In genomic region chr4:25320374-25321172, GRCh38 we compare ENCODE assay signal across 9 cellular contexts. TPM values are rescaled to one million over a fixed set of nuclear protein-coding genes. Genes with fewer than 3 reads are reported as not detected.
DNase-seq lines count a peak whose midpoint lies in the region; ATAC-seq, FAIRE-seq and TF ChIP-seq lines count a peak whose summit lies in the region.
"Had no signal": no experiment of that assay in that cellular context is flagged by ENCODE, and none has a peak within 500 bp of the region (broad histone marks: within the 10 kb centered on the region; RNA-seq: fewer than 3 reads in every experiment).

No MANE protein-coding gene starts in this region.

- intact Hi-C loops in A673 (cut with micrococcal nuclease; ENCODE audit: unreplicated experiment): no loop called here

- TF ChIP-seq CTCF in A673 (conservative IDR thresholded peaks at IDR 0.05; ENCODE audit: low read depth, low read length) (no peak), OCI-LY3 (IDR thresholded peaks at IDR 0.05; ENCODE audit: low read depth, low read length) (no peak), choroid plexus epithelial cell (conservative IDR thresholded peaks at IDR 0.05; ENCODE audit: low read depth, low read length) (no peak)

- H3K4me3 ChIP-seq in A673 (ENCODE audit: low read depth, low read length, poor library complexity, severe bottlenecking) (no peak overlapping the region), OCI-LY3 (ENCODE audit: low read length) (no peak overlapping the region), choroid plexus epithelial cell (ENCODE audit: low read depth, low read length) (no peak overlapping the region), small intestine (ENCODE audit: low read depth in 1 of 2, low read length in 2 of 2) (no peak overlapping the region)

- no peaks in the 10 kb centered on the region for H3K79me2 ChIP-seq in OCI-LY3 (ENCODE audit: low read length)

- FAIRE-seq in GM12891 (lab: Jason Lieb, UNC): peak; percentile 33
- no peak for FAIRE-seq in HTR-8/SVneo (lab: Jason Lieb, UNC)
- no peak for FAIRE-seq in small intestine (lab: Jason Lieb, UNC)

- H3K27me3 ChIP-seq in A673 (replicated peaks; ENCODE audit: insufficient read depth, low read depth, low read length, poor library complexity) (no peaks in the 10 kb centered on the region), OCI-LY3 (ENCODE audit: low read depth, low read length) (no peaks in the 10 kb centered on the region), small intestine (ENCODE audit: control insufficient read depth in 2 of 2, insufficient read depth in 2 of 2, low read length in 2 of 2) (no peaks in the 10 kb centered on the region)

- H2AFZ ChIP-seq in OCI-LY3 (ENCODE audit: low read depth, low read length): no peak overlapping the region

- DNase-seq in A673 (ENCODE audit: low spot score) (peak; percentile 22), GM12891 (ENCODE audit: insufficient read length, low spot score) (no peak), choroid plexus epithelial cell (ENCODE audit: low read depth) (peak; percentile 97), DMS153 treated with DMSO at 0.1 percent for 48 hours (lab: John Stamatoyannopoulos, UW; ENCODE audit: unreplicated experiment) (no peak), HTR-8/SVneo (ENCODE audit: insufficient read length, low spot score) (no peak), small intestine (no peak)
- DNase-seq: GOT3 had no signal

- no peaks in the 10 kb centered on the region for H3K9me3 ChIP-seq in A673 (ENCODE audit: low read depth, low read length, poor library complexity, severe bottlenecking)
- H3K9me3 ChIP-seq in OCI-LY3 (ENCODE audit: insufficient read depth, low read length): no peaks in the 10 kb centered on the region
- no peaks in the 10 kb centered on the region for H3K9me3 ChIP-seq in small intestine (ENCODE audit: control insufficient read depth, low read depth)

- no peak overlapping the region for H3K9ac ChIP-seq in OCI-LY3 (ENCODE audit: low read length)

- no peaks in the 10 kb centered on the region for H3K36me3 ChIP-seq in A673 (ENCODE audit: insufficient read depth, low read length, poor library complexity, severe bottlenecking)
- H3K36me3 ChIP-seq in OCI-LY3 (replicated peaks; ENCODE audit: low read depth, low read length): peaks cover 23% of the 10 kb centered on the region
- peaks cover 0 to 2% of the 10 kb centered on the region in 2 donors for H3K36me3 ChIP-seq in small intestine (ENCODE audit: control insufficient read depth in 2 of 2, insufficient read depth in 2 of 2, low read length in 2 of 2)

- H3K4me2 ChIP-seq in OCI-LY3 (ENCODE audit: low read length): peak overlapping the region; percentile 8

- ATAC-seq in HG02571 (IDR thresholded peaks at IDR 0.05; ENCODE audit: unreplicated experiment): no peak

- no peaks in the 10 kb centered on the region for H4K20me1 ChIP-seq in OCI-LY3 (ENCODE audit: insufficient read depth, low read length)

- POLR2A ChIA-PET in A673 (lab: Charles Lee; ENCODE audit: low non-redundant PET): no interaction called here

- no peak overlapping the region for H3K27ac ChIP-seq in A673 (ENCODE audit: low read depth, low read length, poor library complexity, severe bottlenecking)
- H3K27ac ChIP-seq in OCI-LY3 (ENCODE audit: low read length): 0 out of 2 replicates have a peak overlapping the region, but pooled peaks have one; percentile 14
- H3K27ac ChIP-seq in small intestine (ENCODE audit: low read depth in 1 of 2, low read length in 1 of 2): no peak overlapping the region

- CTCF ChIA-PET in A673 (lab: Charles Lee): interaction anchor here (1.4 kb wide), 1 partner anchor 8 kb away, joined by 8 read pairs; the partner anchor contains the start of gene ZCCHC4

- 66 to 89% (median 72%) methylated on average over 2 of the region's 2 CpGs for WGBS in small intestine, 3 donors

- BruUV-seq in A673 (replicated peaks; lab: Mats Ljungman, UMichigan): no TSS peak

- H3K4me1 ChIP-seq in A673 (ENCODE audit: insufficient read depth, low read length, poor library complexity, severe bottlenecking) (no peaks in the 10 kb centered on the region), OCI-LY3 (ENCODE audit: low read length) (peaks cover 10% of the 10 kb centered on the region), small intestine (ENCODE audit: control insufficient read depth in 2 of 2, insufficient read depth in 1 of 2, low read depth in 1 of 2, low read length in 1 of 2) (no peaks in the 10 kb centered on the region)

- no peak for TF ChIP-seq POLR2A in GM12891 (IDR thresholded peaks at IDR 0.05; ENCODE audit: low read depth, low read length)

TF ChIP-seq in GM12891, 5 proteins besides CTCF, POLR2A, EP300 and RAD21:
- TF ChIP-seq POU2F2 (IDR thresholded peaks at IDR 0.05; ENCODE audit: low read depth, low read length) (no peak), POLR2AphosphoS5 (IDR thresholded peaks at IDR 0.05; ENCODE audit: low read depth, low read length) (no peak), TAF1 (IDR thresholded peaks at IDR 0.05; ENCODE audit: low read depth, low read length) (no peak), PAX5 (IDR thresholded peaks at IDR 0.05; ENCODE audit: insufficient read depth, low read length, severe bottlenecking) (no peak), SPI1 (IDR thresholded peaks at IDR 0.05; ENCODE audit: low read depth, low read length) (no peak)

RNA-seq across cellular contexts. Expression of gene ZCCHC4, which starts 8.0 kb away (rescaled TPM):
- 17.7 and 18.0 TPM in 2 replicates for total RNA-seq in A673 (2021)
- polyA plus RNA-seq in GM12891 (2012; ENCODE audit: low read depth, missing spikeins): 4.3 TPM
- 1 to 10 TPM; 3.5 to 5.0 (median 4.0) TPM for polyA plus RNA-seq in small intestine

RNA-seq across cellular contexts. Expression of gene ANAPC4, which starts 56.5 kb away (rescaled TPM):
- total RNA-seq in A673 (2021): 37.9 and 42.8 TPM in 2 replicates
- 17.0 TPM for polyA plus RNA-seq in GM12891 (2012; ENCODE audit: low read depth, missing spikeins)
- polyA plus RNA-seq in small intestine: 10 to 100 TPM; 15.8 to 25.0 (median 16.5) TPM

Comparison
In these comparisons a context has a peak if more than half of its experiments do, and no peak if none do; other contexts are left out.
1. DNase-seq: peak in A673 (single experiment) and choroid plexus epithelial cell (single experiment); none in GM12891 (single experiment), DMS153 treated with DMSO at 0.1 percent for 48 hours (single experiment), HTR-8/SVneo (single experiment) and small intestine (single experiment).